In the genomic region with DNA sequence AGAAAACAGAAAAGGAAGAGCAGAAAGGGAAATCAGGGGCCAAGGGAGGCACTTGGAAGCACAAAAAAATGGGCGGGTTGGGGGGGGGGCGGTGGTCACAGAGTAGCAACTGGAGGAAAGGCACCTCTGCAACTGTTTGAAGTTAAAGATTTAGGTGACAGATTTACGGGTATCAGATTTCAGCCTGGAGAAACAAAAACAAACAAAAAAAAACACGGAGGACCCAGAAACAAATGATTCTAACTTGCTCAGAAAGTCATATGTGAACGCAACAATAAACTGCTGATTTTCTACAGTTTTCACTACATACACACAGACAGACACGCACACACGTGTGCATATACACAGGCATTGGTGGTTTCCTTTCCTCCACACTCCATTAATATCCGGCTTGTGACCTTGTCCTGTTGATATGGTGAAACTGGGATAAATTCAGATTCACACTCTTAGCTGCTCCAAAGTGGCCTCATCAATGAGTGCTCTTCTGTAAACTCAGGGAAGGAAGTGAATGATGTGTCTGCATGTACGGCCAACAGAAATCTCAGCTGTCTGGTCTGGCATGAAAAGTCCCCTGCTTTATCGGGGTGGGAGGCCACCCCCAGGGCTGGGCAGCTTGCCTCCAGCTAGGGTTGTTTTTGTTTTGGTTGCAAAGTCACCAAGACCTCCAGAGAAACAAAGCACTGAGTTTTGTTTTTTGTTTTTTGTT, we compare ENCODE assay signal across 9 cellular contexts. TPM values are rescaled to one million over a fixed set of nuclear protein-coding genes. Genes with fewer than 3 reads are reported as not detected.
DNase-seq lines count a peak whose midpoint lies in the region; ATAC-seq and TF ChIP-seq lines count a peak whose summit lies in the region.
"Had no signal": no experiment of that assay in that cellular context is flagged by ENCODE, and none has a peak within 500 bp of the region (broad histone marks: within the 10 kb centered on the region; RNA-seq: fewer than 3 reads in every experiment).

No MANE protein-coding gene starts in this region.

- H2BK120ac ChIP-seq in H9 (ENCODE audit: low read depth, low read length, poor library complexity, severe bottlenecking): no peak overlapping the region

- H3K4me3 Mint-ChIP-seq in H9 (no peak overlapping the region), activated B cell treated with CpG ODN at 0.5 μM for 24 hours (peak overlapping the region; percentile 60), nephron (no peak overlapping the region)

- no peaks in the 10 kb centered on the region for H3K79me2 ChIP-seq in H9 (ENCODE audit: insufficient read depth, low read length)

- H3K18ac ChIP-seq in H9 (ENCODE audit: insufficient read length, low read depth, low read length): no peak overlapping the region

- no peak overlapping the region for H3K56ac ChIP-seq in H9 (ENCODE audit: insufficient read length, low read depth, low read length)

- no CpG with 5 or more reads among the region's 10 CpGs for WGBS in H9 (ENCODE audit: extremely low coverage, insufficient read length, low lambda C conversion rate)
- WGBS in testis, 2 donors: 35 to 50% methylated on average over 10 of the region's 10 CpGs

- H3K14ac ChIP-seq in H9 (ENCODE audit: insufficient read depth, low read length): no peak overlapping the region

- no peak overlapping the region for H4K91ac ChIP-seq in H9 (ENCODE audit: insufficient read length, low read depth, low read length)

- intact Hi-C loops in activated B cell treated with CpG ODN at 0.5 μM for 24 hours (cut with micrococcal nuclease): loop anchor here (1.0 to 5.0 kb wide), 2 partner anchors 10 to 56 kb away; partner anchors contain the start of gene CHST7
- intact Hi-C loops in testis (cut with DNase I; ENCODE audit: low total_unique reads): no loop called here

- no peak overlapping the region for H3K27ac ChIP-seq in H9 (ENCODE audit: insufficient read length, low read depth, low read length)
- H3K27ac ChIP-seq in testis: peak overlapping the region in 1 of 2 donors; percentile 39

- H3K79me1 ChIP-seq in H9 (ENCODE audit: insufficient read depth, low read depth, low read length, poor library complexity, severe bottlenecking): no peaks in the 10 kb centered on the region

- H3K23ac ChIP-seq in H9 (ENCODE audit: insufficient read length, low read depth, low read length): no peak overlapping the region

- POLR2A ChIA-PET in activated B cell treated with CpG ODN at 0.5 μM for 24 hours (lab: Charles Lee): interaction anchor here (0.5 to 2.1 kb wide), 4 partner anchors 10 to 56 kb away, joined by 3 to 20 read pairs (median 6); no protein-coding TSS in a partner anchor

- H3K36me3 Mint-ChIP-seq in H9 (ENCODE audit: insufficient read depth in 1 of 3, low read depth in 3 of 3) (peaks cover 9 to 40% (median 33%) of the 10 kb centered on the region in 3 experiments; a peak in 6 of 7 replicates), activated B cell treated with CpG ODN at 0.5 μM for 24 hours (ENCODE audit: low read depth) (peaks cover 41% of the 10 kb centered on the region), nephron (ENCODE audit: low read depth) (peaks cover 4% of the 10 kb centered on the region)

- CTCF ChIA-PET in activated B cell treated with CpG ODN at 0.5 μM for 24 hours (lab: Charles Lee): interaction anchor here (0.7 kb wide), 1 partner anchor 14 kb away, joined by 3 read pairs; no protein-coding TSS in a partner anchor

- DNase-seq in H9 (no peak), activated B cell treated with CpG ODN at 0.5 μM for 24 hours (no peak), COR-L47 (lab: John Stamatoyannopoulos, UW) (no peak), DMS 273 (lab: John Stamatoyannopoulos, UW; ENCODE audit: unreplicated experiment) (no peak), globus pallidus (ENCODE audit: low spot score) (no peak), testis (no peak)
- DNase-seq: NCI-H345 had no signal

- no peak for TF ChIP-seq CTCF in H9 (conservative IDR thresholded peaks at IDR 0.05)
- no peak for TF ChIP-seq CTCF in activated B cell treated with CpG ODN at 0.5 μM for 24 hours (IDR thresholded peaks at IDR 0.05)
- TF ChIP-seq CTCF in nephron (IDR thresholded peaks at IDR 0.05; ENCODE audit: unreplicated experiment in 3 of 3): no peak
- TF ChIP-seq CTCF in testis (IDR thresholded peaks at IDR 0.05): no peak

- H2BK5ac ChIP-seq in H9 (ENCODE audit: insufficient read length, low read length): no peak overlapping the region

- no peaks in the 10 kb centered on the region for H3K23me2 ChIP-seq in H9 (ENCODE audit: insufficient read length, low read depth, low read length, poor library complexity, severe bottlenecking)

- H3K27me3 Mint-ChIP-seq in H9 (ENCODE audit: low read depth) (no peaks in the 10 kb centered on the region; the same call in 1 of the 2 replicates), activated B cell treated with CpG ODN at 0.5 μM for 24 hours (no peaks in the 10 kb centered on the region), nephron (ENCODE audit: low read depth) (no peaks in the 10 kb centered on the region)

- no peaks in the 10 kb centered on the region for H4K20me1 ChIP-seq in H9 (ENCODE audit: control insufficient read depth, insufficient read depth, insufficient read length)

- no peak overlapping the region for H2BK20ac ChIP-seq in H9 (ENCODE audit: low read depth, low read length, poor library complexity, severe bottlenecking)

- peak; percentile 17 for ATAC-seq in GM18517 (IDR thresholded peaks at IDR 0.05; ENCODE audit: unreplicated experiment)
- ATAC-seq in activated B cell treated with CpG ODN at 0.5 μM for 24 hours (ENCODE audit: low read depth): no peak

- H2BK15ac ChIP-seq in H9 (ENCODE audit: low read depth, low read length): no peak overlapping the region

- H3K4me2 ChIP-seq in H9 (ENCODE audit: insufficient read depth, insufficient read length, low read length): no peak overlapping the region

- H3K36me3 ChIP-seq in testis (ENCODE audit: low read depth, missing control alignments): no peaks in the 10 kb centered on the region

- H2BK12ac ChIP-seq in H9 (ENCODE audit: insufficient read length, low read depth, low read length): no peak overlapping the region

- peaks cover 39% of the 10 kb centered on the region for H3K9me3 ChIP-seq in H9 (ENCODE audit: control insufficient read depth, low read depth, low read length)
- H3K9me3 ChIP-seq in testis: no peaks in the 10 kb centered on the region

- H3T11ph ChIP-seq in H9 (ENCODE audit: low read length): no peak overlapping the region

- H3K27me3 ChIP-seq in H9 (ENCODE audit: insufficient read depth, low read length) (no peaks in the 10 kb centered on the region; the same call in 1 of the 2 replicates), testis (no peaks in the 10 kb centered on the region)

- H3K4me1 Mint-ChIP-seq in H9 (peaks cover 16 to 18% of the 10 kb centered on the region in 2 experiments), activated B cell treated with CpG ODN at 0.5 μM for 24 hours (peaks cover 49% of the 10 kb centered on the region), nephron (peaks cover 15% of the 10 kb centered on the region)

- H3K4me3 ChIP-seq in testis: no peak overlapping the region

- no peak overlapping the region for H2AK5ac ChIP-seq in H9 (ENCODE audit: insufficient read length, low read length)

- no peak for TF ChIP-seq POLR2A in testis (IDR thresholded peaks at IDR 0.05)

- H3K9me3 Mint-ChIP-seq in H9: peaks cover 70 to 74% of the 10 kb centered on the region in 2 experiments
- H3K9me3 Mint-ChIP-seq in activated B cell treated with CpG ODN at 0.5 μM for 24 hours: no peaks in the 10 kb centered on the region
- peaks cover 5% of the 10 kb centered on the region for H3K9me3 Mint-ChIP-seq in nephron

- H4K5ac ChIP-seq in H9 (ENCODE audit: insufficient read length, low read depth, low read length): no peak overlapping the region

- H3K27ac Mint-ChIP-seq in H9: peak overlapping the region in 2 of 3 experiments; percentile 16 to 36; a peak in 1 of 7 replicates
- peak overlapping the region; percentile 90 for H3K27ac Mint-ChIP-seq in activated B cell treated with CpG ODN at 0.5 μM for 24 hours
- peak overlapping the region; percentile 12 to 34 (median 23) for H3K27ac Mint-ChIP-seq in nephron

- no peak overlapping the region for H3K4ac ChIP-seq in H9 (ENCODE audit: low read depth, low read length)

- H2AFZ ChIP-seq in H9 (ENCODE audit: low read length): no peak overlapping the region

- H3K4me1 ChIP-seq in H9 (ENCODE audit: insufficient read depth, low read length) (peaks cover 4% of the 10 kb centered on the region; the same call in 1 of the 2 replicates), testis (peaks cover 3% of the 10 kb centered on the region)

- H3K9ac ChIP-seq in H9 (ENCODE audit: extremely low read depth, insufficient read length, low read length): no peak overlapping the region

- H4K8ac ChIP-seq in H9 (replicated peaks; ENCODE audit: insufficient read length, low read depth, low read length): no peak overlapping the region

RNA-seq across cellular contexts. Expression of gene CHST7, which starts 54.3 kb away (rescaled TPM):
- 17.1 and 18.7 TPM in 2 replicates for total RNA-seq in H9 (2021)
- total RNA-seq in activated B cell treated with CpG ODN at 0.5 μM for 24 hours: 6.3 and 7.5 TPM in 2 replicates
- 10 to 100 TPM in 1 of 2 donors, 1 to 10 TPM in 1; 9.4 to 18.7 TPM for total RNA-seq in testis
- 2.5 TPM for polyA plus RNA-seq in testis (ENCODE audit: insufficient read depth, low read depth, low replicate concordance)

Comparison
In these comparisons a context has a peak if more than half of its experiments do, and no peak if none do; other contexts are left out.
1. H3K27ac Mint-ChIP-seq: peak in every context shown above with its lines; median percentile 90 in activated B cell treated with CpG ODN at 0.5 μM for 24 hours; 26 in H9; 23 in nephron.